Comparison of ENCODE assay signal across 7 cellular contexts in the genomic region with DNA sequence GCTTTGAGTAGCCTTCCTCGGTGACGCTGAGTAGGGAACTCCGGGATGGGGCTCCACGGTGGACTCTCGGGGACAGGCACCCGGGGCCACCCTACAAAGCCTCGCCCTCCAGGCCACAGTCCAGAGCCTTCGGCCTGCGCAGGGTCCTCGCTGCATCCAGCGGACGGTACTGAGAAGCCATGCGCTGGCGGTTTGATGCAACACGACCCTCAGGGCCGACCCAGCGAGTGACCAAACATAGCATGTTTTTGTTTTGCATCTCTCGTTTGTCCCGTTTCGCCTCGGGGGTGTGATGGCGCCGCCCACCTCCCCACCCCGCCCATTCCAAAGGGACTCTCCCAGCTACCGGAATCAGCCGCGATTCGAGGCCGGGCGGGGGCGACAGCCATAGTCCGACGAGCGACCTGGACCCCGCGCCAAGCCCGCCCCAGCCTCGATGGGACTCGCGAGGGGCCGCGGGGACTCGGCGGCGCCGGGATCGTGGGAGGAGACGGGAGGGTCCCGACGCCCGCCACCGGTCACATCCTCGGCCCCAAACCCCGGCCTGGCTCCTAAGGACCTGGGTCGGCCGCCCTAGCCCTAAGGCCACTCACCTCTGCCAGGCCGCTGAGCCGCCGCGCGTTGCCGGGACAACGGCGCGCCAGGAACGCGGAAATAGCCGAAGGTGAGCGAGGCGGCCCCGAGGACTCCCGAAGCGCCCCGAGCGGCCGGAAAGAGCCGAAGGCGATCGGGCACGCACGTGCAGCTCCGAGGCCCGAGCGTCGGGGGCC. TPM values are rescaled to one million over a fixed set of nuclear protein-coding genes. Genes with fewer than 3 reads are reported as not detected.
DNase-seq lines count a peak whose midpoint lies in the region; ATAC-seq lines count a peak whose summit lies in the region.

No MANE protein-coding gene starts in this region.

- H3K4me1 Mint-ChIP-seq in dendritic cell treated with granulocyte-macrophage colony-stimulating factor and Interleukin-4, amounts not matched to agents 40 ng/mL and 50 ng/mL, for 4 days (ENCODE audit: low read depth), result peaks cover 35% of the 10 kb centered on the region

- H3K4me3 Mint-ChIP-seq in dendritic cell treated with granulocyte-macrophage colony-stimulating factor and Interleukin-4, amounts not matched to agents 40 ng/mL and 50 ng/mL, for 4 days, result peak overlapping the region; percentile 84

- H3K36me3 Mint-ChIP-seq in dendritic cell treated with granulocyte-macrophage colony-stimulating factor and Interleukin-4, amounts not matched to agents 40 ng/mL and 50 ng/mL, for 4 days (ENCODE audit: low read depth), result peaks cover 33% of the 10 kb centered on the region

- H3K27me3 Mint-ChIP-seq in dendritic cell treated with granulocyte-macrophage colony-stimulating factor and Interleukin-4, amounts not matched to agents 40 ng/mL and 50 ng/mL, for 4 days, result peaks cover 17% of the 10 kb centered on the region

- ATAC-seq in GM18511 (IDR thresholded peaks at IDR 0.05; ENCODE audit: unreplicated experiment) (peak; percentile 36), HG03439 (IDR thresholded peaks at IDR 0.05; ENCODE audit: unreplicated experiment) (peak; percentile 49), left lobe of liver (peak; percentile 79)

- no peaks in the 10 kb centered on the region for H3K9me3 Mint-ChIP-seq in dendritic cell treated with granulocyte-macrophage colony-stimulating factor and Interleukin-4, amounts not matched to agents 40 ng/mL and 50 ng/mL, for 4 days

- peak; percentile 90 for DNase-seq in NCI-H748 (lab: John Stamatoyannopoulos, UW; ENCODE audit: unreplicated experiment)
- peak; percentile 76 to 85 for DNase-seq in activated CD4-positive, alpha-beta T cell treated with anti-CD3 and anti-CD28 coated beads, Interleukin-2, amount 50 U/mL, for 24 hours (ENCODE audit: low read depth in 1 of 2, low spot score in 1 of 2)
- DNase-seq in left lobe of liver (ENCODE audit: low spot score), result peak; percentile 93
- DNase-seq in stimulated activated CD4-positive, alpha-beta T cell treated with anti-CD3 and anti-CD28 coated beads, Interleukin-1b, Interleukin-23, amount 100 ng/mL, for 4 hours (ENCODE audit: low read depth in 2 of 2), result peak; percentile 79 to 89

- H3K27ac Mint-ChIP-seq in dendritic cell treated with granulocyte-macrophage colony-stimulating factor and Interleukin-4, amounts not matched to agents 40 ng/mL and 50 ng/mL, for 4 days, result peak overlapping the region; percentile 95

- intact Hi-C loops in dendritic cell treated with granulocyte-macrophage colony-stimulating factor and Interleukin-4, amounts not matched to agents 40 ng/mL and 50 ng/mL, for 4 days (cut with micrococcal nuclease), result loop anchor here (10.0 kb wide), 1 partner anchor 185 kb away; the partner anchor contains the start of gene UQCC4

RNA-seq across cellular contexts. Expression of gene IFT140, which starts 1.6 kb away (rescaled TPM):
- 5.8 TPM for total RNA-seq in left lobe of liver

RNA-seq across cellular contexts. Expression of gene CRAMP1, which starts 1.9 kb away (rescaled TPM):
- 6.9 TPM for total RNA-seq in left lobe of liver

Comparison
In these comparisons a context has a peak if more than half of its experiments do, and no peak if none do; other contexts are left out.
1. Peak in every context shown above with its lines: DNase-seq and ATAC-seq.